33 cellular contexts compared by ENCODE assay signal in the genomic region with DNA sequence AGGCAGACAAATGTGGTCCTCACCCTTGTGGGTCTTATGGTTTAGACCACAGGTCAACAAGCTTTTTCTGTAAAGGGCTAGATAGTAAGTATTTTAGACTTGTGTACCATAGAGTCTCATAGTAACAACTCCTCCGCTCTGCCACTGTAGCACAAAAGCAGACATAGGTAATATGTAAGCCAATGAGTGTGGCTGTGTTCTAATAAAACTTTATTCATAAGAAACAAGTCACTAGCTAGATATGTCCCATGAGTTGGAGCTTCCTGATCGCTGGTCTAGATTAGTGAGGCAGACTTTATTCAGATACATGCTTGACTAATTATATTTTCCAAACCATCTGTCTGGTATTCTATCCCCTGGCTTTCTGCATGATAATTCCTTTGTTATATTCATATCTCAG.
A peak's percentile ranks its signal among the peaks of the same experiment; 100 is the strongest.
DNase-seq lines count a peak whose midpoint lies in the region; ATAC-seq, FAIRE-seq and TF ChIP-seq lines count a peak whose summit lies in the region.
"Had no signal": no experiment of that assay in that cellular context is flagged by ENCODE, and none has a peak within 500 bp of the region (broad histone marks: within the 10 kb centered on the region; RNA-seq: fewer than 3 reads in every experiment).

No MANE protein-coding gene starts in this region.

- H3K27me3 ChIP-seq in GM12878 (replicated peaks in 1 of 2; ENCODE audit: control insufficient read depth in 2 of 2, insufficient read depth in 2 of 2, low read length in 1 of 2) (no peaks in the 10 kb centered on the region), K562 (ENCODE audit: control insufficient read depth in 2 of 2, insufficient read depth in 2 of 2, low read length in 2 of 2) (no peaks in the 10 kb centered on the region)
- H3K27me3 ChIP-seq: BE2C; BLaER1; BLaER1 treated with 17β-estradiol and CSF1 and Interleukin-3, amounts not matched to agents 10 nM and 100 nM had no signal

- H3K4me2 ChIP-seq in GM12878 (ENCODE audit: control insufficient read depth, insufficient read depth) = no peak overlapping the region
- H3K4me2 ChIP-seq in K562 (ENCODE audit: insufficient read depth, low read length) = no peak overlapping the region
- H3K4me2 ChIP-seq: A549; BLaER1; BLaER1 treated with 17β-estradiol and CSF1 and Interleukin-3, amounts not matched to agents 10 nM and 100 nM had no signal

- H3K36me3 ChIP-seq in GM12878 (ENCODE audit: control insufficient read depth in 2 of 2, insufficient read depth in 2 of 2, low read length in 1 of 2) (no peaks in the 10 kb centered on the region), K562 (ENCODE audit: control insufficient read depth, insufficient read depth, low read length) (no peaks in the 10 kb centered on the region)
- H3K36me3 ChIP-seq: BE2C; BLaER1; BLaER1 treated with 17β-estradiol and CSF1 and Interleukin-3, amounts not matched to agents 10 nM and 100 nM had no signal

- H3K79me2 ChIP-seq in GM12878 (ENCODE audit: control insufficient read depth, insufficient read depth, low read length) (no peaks in the 10 kb centered on the region), K562 (ENCODE audit: control insufficient read depth, insufficient read depth, low read length) (no peaks in the 10 kb centered on the region)

- H3K4me1 ChIP-seq in GM12878 (ENCODE audit: control insufficient read depth, insufficient read depth, low read length) (no peaks in the 10 kb centered on the region), K562 (replicated peaks in 1 of 2; ENCODE audit: control insufficient read depth in 2 of 2, insufficient read depth in 2 of 2, low read length in 2 of 2) (no peaks in the 10 kb centered on the region)
- H3K4me1 ChIP-seq: A549; BLaER1; BLaER1 treated with 17β-estradiol and CSF1 and Interleukin-3, amounts not matched to agents 10 nM and 100 nM; Caco-2 had no signal

- TF ChIP-seq POLR2A in GM12878 (IDR thresholded peaks at IDR 0.05; ENCODE audit: low read depth, low read length) (no peak), K562 (conservative IDR thresholded peaks at IDR 0.05) (no peak)

- no peaks in the 10 kb centered on the region for H3K9me3 ChIP-seq in GM12878 (replicated peaks; ENCODE audit: control insufficient read depth, insufficient read depth, low read length)
- H3K9me3 ChIP-seq in K562 (replicated peaks; ENCODE audit: control insufficient read depth, insufficient read depth, low read depth, low read length) = no peaks in the 10 kb centered on the region
- H3K9me3 ChIP-seq: A549; BE2C; BLaER1; BLaER1 treated with 17β-estradiol and CSF1 and Interleukin-3, amounts not matched to agents 10 nM and 100 nM; Caco-2 had no signal

- TF ChIP-seq RAD21 in GM12878 (IDR thresholded peaks at IDR 0.05; ENCODE audit: insufficient read depth, low read depth, low read length) (no peak), K562 (CRISPR knock-in tag; conservative IDR thresholded peaks at IDR 0.05 in 1 of 2, IDR thresholded peaks at IDR 0.05 in 1 of 2) (no peak)

- H3K9ac ChIP-seq in GM12878 (ENCODE audit: control insufficient read depth, insufficient read depth, low read length) (no peak overlapping the region), K562 (ENCODE audit: insufficient read depth in 1 of 2, low read depth in 2 of 2, low read length in 2 of 2) (no peak overlapping the region)
- H3K9ac ChIP-seq: BLaER1; BLaER1 treated with 17β-estradiol and CSF1 and Interleukin-3, amounts not matched to agents 10 nM and 100 nM had no signal

- RAD21 ChIA-PET in GM12878 (lab: Charles Lee; ENCODE audit: unreplicated experiment) = no interaction called here

- BruUV-seq in GM12878 (replicated peaks; lab: Mats Ljungman, UMichigan) (no TSS peak), K562 (replicated peaks; lab: Mats Ljungman, UMichigan) (no TSS peak)

- H3K9me1 ChIP-seq in K562 (ENCODE audit: control insufficient read depth, insufficient read depth, low read length) = no peaks in the 10 kb centered on the region

- CTCF ChIA-PET in GM12878 (lab: Yijun Ruan, JAX) (no interaction called here), K562 (lab: Yijun Ruan, JAX; ENCODE audit: low intra/inter-chr PET ratio) (no interaction called here)

- in situ Hi-C loops in GM12878 (cut with MboI) = no loop called here
- in situ Hi-C loops in K562 (cut with MboI) = no loop called here

- H3K4me3 ChIP-seq in GM12878 (no peak overlapping the region), K562 (no peak overlapping the region)
- H3K4me3 ChIP-seq: A549; BLaER1; BLaER1 treated with 17β-estradiol and CSF1 and Interleukin-3, amounts not matched to agents 10 nM and 100 nM had no signal

- no peak overlapping the region for H3K27ac ChIP-seq in GM12878 (ENCODE audit: control insufficient read depth, insufficient read depth)
- H3K27ac ChIP-seq in K562 (ENCODE audit: extremely low read depth, low read depth, low read length) = no peak overlapping the region
- H3K27ac ChIP-seq: 22Rv1; A549; BLaER1; BLaER1 treated with 17β-estradiol and CSF1 and Interleukin-3, amounts not matched to agents 10 nM and 100 nM; C4-2B had no signal

- TF ChIP-seq EP300 in GM12878 (IDR thresholded peaks at IDR 0.05; ENCODE audit: borderline replicate concordance in 1 of 2, control insufficient read depth in 1 of 2, low read depth in 2 of 2, low read length in 2 of 2) = no peak
- no peak for TF ChIP-seq EP300 in K562 (IDR thresholded peaks at IDR 0.05; ENCODE audit: low read length)

- 27% methylated on average over 2 of the region's 2 CpGs for WGBS in GM12878 (ENCODE audit: insufficient coverage, insufficient replicate concordance, low lambda C conversion rate, missing lambda C conversion rate)
- 0% methylated on average over 2 of the region's 2 CpGs for WGBS in K562 (ENCODE audit: insufficient coverage, low coverage, missing lambda C conversion rate)

- FAIRE-seq in GM12878 (lab: Jason Lieb, UNC) (no peak), K562 (lab: Jason Lieb, UNC) (no peak)
- FAIRE-seq: A204.1, A549, D721Med had no signal

- POLR2A ChIA-PET in GM12878 (lab: Charles Lee) (no interaction called here), K562 (lab: Yijun Ruan, JAX) (interaction anchor here (1.5 kb wide), 1 partner anchor 11 kb away, joined by 5 read pairs; no protein-coding TSS in a partner anchor)

- no peak for ATAC-seq in GM12878
- no peak for ATAC-seq in K562
- ATAC-seq in HG03159 (IDR thresholded peaks at IDR 0.05; ENCODE audit: unreplicated experiment) = no peak
- ATAC-seq: A549; CD8-positive, alpha-beta T cell had no signal

- no peak for TF ChIP-seq CTCF in GM12878 (IDR thresholded peaks at IDR 0.05 in 2 of 3, conservative IDR thresholded peaks at IDR 0.05 in 1 of 3; ENCODE audit: control insufficient read depth in 2 of 3, extremely low read depth in 1 of 3, insufficient read depth in 1 of 3, low read depth in 3 of 3, low read length in 3 of 3)
- no peak for TF ChIP-seq CTCF in K562 (IDR thresholded peaks at IDR 0.05 in 2 of 3, conservative IDR thresholded peaks at IDR 0.05 in 1 of 3; ENCODE audit: insufficient read depth in 2 of 3, low read depth in 1 of 3, low read length in 3 of 3)

- H2AFZ ChIP-seq in GM12878 (ENCODE audit: control insufficient read depth, low read depth, low read length) (no peak overlapping the region), K562 (ENCODE audit: low read depth, low read length) (no peak overlapping the region)

- intact Hi-C loops in GM12878 (cut with micrococcal nuclease; ENCODE audit: unreplicated experiment) = no loop called here
- intact Hi-C loops in K562 (cut with micrococcal nuclease) = no loop called here

- DNase-seq in NCI-H446 treated with DMSO at 0.1 percent for 48 hours (lab: John Stamatoyannopoulos, UW) (peak; percentile 6), NCI-H446 (lab: John Stamatoyannopoulos, UW) (no peak), GM12878 (ENCODE audit: low read depth, low spot score) (no peak), K562 (ENCODE audit: extremely low read depth in 1 of 4, low spot score in 3 of 4) (no peak), NCI-H1436 treated with DMSO at 0.1 percent for 48 hours (lab: John Stamatoyannopoulos, UW) (no peak)
- DNase-seq: 8988T; ACHN; AML-193; BE2C; C1 segment of cervical spinal cord; Caco-2; Calu3; CD4-positive, alpha-beta memory T cell; CD4-positive, alpha-beta T cell; CD4-positive, CD25-positive, alpha-beta regulatory T cell; CD8-positive, alpha-beta memory T cell; CD8-positive, alpha-beta T cell; COR-L47; DMS 273 treated with DMSO at 0.1 percent for 48 hours; DMS153; DMS53; DMS79; DMS79 treated with DMSO at 0.1 percent for 48 hours; DND-41; EL had no signal

- SMC1A ChIA-PET in GM12878 (lab: Charles Lee; ENCODE audit: uncharacterized antibody, unreplicated experiment) = interaction anchor here (1.2 kb wide), 1 partner anchor 22 kb away, joined by 3 read pairs; no protein-coding TSS in a partner anchor

- H4K20me1 ChIP-seq in GM12878 (ENCODE audit: control insufficient read depth, insufficient read depth) (no peaks in the 10 kb centered on the region), K562 (replicated peaks; ENCODE audit: control insufficient read depth, insufficient read depth, low read length) (no peaks in the 10 kb centered on the region)
- H4K20me1 ChIP-seq: BLaER1; BLaER1 treated with 17β-estradiol and CSF1 and Interleukin-3, amounts not matched to agents 10 nM and 100 nM had no signal

TF ChIP-seq in K562, 482 proteins besides CTCF, POLR2A, EP300 and RAD21 (continues in another document):
- no peak for TF ChIP-seq HIVEP1 (CRISPR knock-in tag; IDR thresholded peaks at IDR 0.05)
